1 cellular context compared by ENCODE assay signal in the genomic region with DNA sequence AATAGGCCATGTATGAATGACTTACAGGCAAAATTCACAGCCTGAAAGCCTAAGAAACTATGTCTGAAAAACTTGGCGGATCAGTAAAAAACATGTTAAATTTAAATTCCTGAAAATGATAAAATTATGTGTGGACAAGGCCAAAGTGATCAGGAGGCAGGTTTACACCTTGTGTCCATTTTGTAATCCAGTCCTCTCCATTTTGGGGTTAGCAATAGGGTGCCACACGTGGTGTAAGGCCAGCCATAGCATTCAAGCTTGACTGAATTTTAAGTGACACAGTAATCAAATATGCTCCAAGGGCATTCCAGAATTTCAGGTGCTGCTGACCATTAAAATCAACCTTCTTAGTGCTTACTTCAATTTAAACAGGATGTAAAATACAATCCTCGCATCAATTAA.
TF ChIP-seq lines count a peak whose summit lies in the region.

No MANE protein-coding gene starts in this region.

TF ChIP-seq in K562, 482 proteins besides CTCF, POLR2A, EP300 and RAD21 (continued from another document):
- TF ChIP-seq, protein P1, sequence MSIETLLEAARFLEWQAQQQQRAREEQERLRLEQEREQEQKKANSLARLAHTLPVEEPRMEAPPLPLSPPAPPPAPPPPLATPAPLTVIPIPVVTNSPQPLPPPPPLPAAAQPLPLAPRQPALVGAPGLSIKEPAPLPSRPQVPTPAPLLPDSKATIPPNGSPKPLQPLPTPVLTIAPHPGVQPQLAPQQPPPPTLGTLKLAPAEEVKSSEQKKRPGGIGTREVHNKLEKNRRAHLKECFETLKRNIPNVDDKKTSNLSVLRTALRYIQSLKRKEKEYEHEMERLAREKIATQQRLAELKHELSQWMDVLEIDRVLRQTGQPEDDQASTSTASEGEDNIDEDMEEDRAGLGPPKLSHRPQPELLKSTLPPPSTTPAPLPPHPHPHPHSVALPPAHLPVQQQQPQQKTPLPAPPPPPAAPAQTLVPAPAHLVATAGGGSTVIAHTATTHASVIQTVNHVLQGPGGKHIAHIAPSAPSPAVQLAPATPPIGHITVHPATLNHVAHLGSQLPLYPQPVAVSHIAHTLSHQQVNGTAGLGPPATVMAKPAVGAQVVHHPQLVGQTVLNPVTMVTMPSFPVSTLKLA (conservative IDR thresholded peaks at IDR 0.05) = peak; percentile 59 to 61; a peak in 3 of 4 replicates
- TF ChIP-seq RBM15 (IDR thresholded peaks at IDR 0.05; ENCODE audit: insufficient read depth, low read length) (no peak), RBM17 (IDR thresholded peaks at IDR 0.05; ENCODE audit: borderline replicate concordance, low read depth, low read length) (no peak), PHB2 (IDR thresholded peaks at IDR 0.05; ENCODE audit: low read depth) (no peak), PML (IDR thresholded peaks at IDR 0.05; ENCODE audit: low read length) (no peak), MYC (IDR thresholded peaks at IDR 0.05; ENCODE audit: low read depth, low read length) (peak; percentile 86), MYC (CRISPR knock-in tag; IDR thresholded peaks at IDR 0.05; ENCODE audit: borderline replicate concordance, low read depth) (no peak), ZFX (CRISPR knock-in tag; IDR thresholded peaks at IDR 0.05) (0 out of 2 replicates have a peak, but pooled peaks have one; percentile 27)
